20 cellular contexts compared by ENCODE assay signal in the genomic region with DNA sequence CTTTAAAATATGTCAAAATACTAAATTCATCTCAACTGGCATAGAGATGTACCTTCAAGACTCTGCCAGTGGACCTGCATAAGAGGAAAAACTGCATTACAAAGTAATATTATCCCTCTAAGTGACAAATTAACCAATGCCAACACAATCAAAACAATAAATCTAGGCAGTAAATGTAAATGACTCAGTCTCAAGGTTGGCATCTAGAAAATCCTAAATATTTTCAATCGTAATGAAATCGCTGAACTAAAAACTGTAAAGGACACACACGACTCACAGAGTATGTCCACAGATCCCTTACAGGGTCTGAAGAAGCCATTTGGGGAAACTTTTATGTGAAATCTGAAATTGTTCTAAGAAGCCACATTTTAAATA.
"Had no signal": no experiment of that assay in that cellular context is flagged by ENCODE, and none has a peak within 500 bp of the region (broad histone marks: within the 10 kb centered on the region; RNA-seq: fewer than 3 reads in every experiment).

No MANE protein-coding gene starts in this region.

- DNase-seq: activated B cell treated with CpG ODN at 0.5 μM for 24 hours; activated CD4-positive, alpha-beta T cell treated with anti-CD3 and anti-CD28 coated beads for 48 hours; activated CD8-positive, alpha-beta T cell treated with anti-CD3 and anti-CD28 coated beads for 36 hours; activated gamma-delta T cell; activated T-cell treated with anti-CD3 and anti-CD28 coated beads, Interleukin-2, amount 50 U/mL, for 48 hours; amniotic stem cell; effector memory CD4-positive, alpha-beta T cell; heart left ventricle; left ventricle myocardium inferior; psoas muscle; right lobe of liver; spleen; stimulated activated CD4-positive, alpha-beta T cell treated with anti-CD3 and anti-CD28 coated beads, Interleukin-1b, Interleukin-23, amount 100 ng/mL, for 48 hours; stomach had no signal

- H3K4me3 Mint-ChIP-seq: activated B cell treated with CpG ODN at 0.5 μM for 24 hours; activated CD8-positive, alpha-beta T cell treated with anti-CD3 and anti-CD28 coated beads for 36 hours; activated naive CD8-positive, alpha-beta T cell; memory B cell; T-helper 2 cell treated with Interferon-gamma antibody and Interleukin-4, amounts not matched to agents 5 μg/mL and 100 μg/mL, for 36 hours had no signal

- H3K27me3 Mint-ChIP-seq: activated B cell treated with CpG ODN at 0.5 μM for 24 hours; activated CD8-positive, alpha-beta T cell treated with anti-CD3 and anti-CD28 coated beads for 36 hours; activated naive CD8-positive, alpha-beta T cell; memory B cell had no signal

- H3K4me3 ChIP-seq: body of pancreas, coronary artery, heart left ventricle, left ventricle myocardium inferior, psoas muscle, right lobe of liver, spleen, stomach, thoracic aorta had no signal

- H3K4me1 ChIP-seq: psoas muscle had no signal

- H3K4me1 Mint-ChIP-seq: activated B cell treated with CpG ODN at 0.5 μM for 24 hours, memory B cell had no signal

- H3K9me3 ChIP-seq: body of pancreas, heart left ventricle, left ventricle myocardium inferior, psoas muscle, right lobe of liver, spleen, stomach, thoracic aorta had no signal

- H3K27ac Mint-ChIP-seq: activated B cell treated with CpG ODN at 0.5 μM for 24 hours; activated CD8-positive, alpha-beta T cell treated with anti-CD3 and anti-CD28 coated beads for 36 hours; activated naive CD8-positive, alpha-beta T cell; memory B cell had no signal

- H3K9me3 Mint-ChIP-seq: activated B cell treated with CpG ODN at 0.5 μM for 24 hours; activated CD8-positive, alpha-beta T cell treated with anti-CD3 and anti-CD28 coated beads for 36 hours; memory B cell; T-helper 2 cell treated with Interferon-gamma antibody and Interleukin-4, amounts not matched to agents 5 μg/mL and 100 μg/mL, for 36 hours had no signal

- H3K36me3 ChIP-seq: thoracic aorta had no signal

- H3K27me3 ChIP-seq: body of pancreas, heart left ventricle, right lobe of liver, spleen, stomach had no signal

- ATAC-seq: activated CD8-positive, alpha-beta T cell treated with anti-CD3 and anti-CD28 coated beads for 36 hours; heart left ventricle; psoas muscle; right lobe of liver had no signal

- H3K27ac ChIP-seq: coronary artery, heart left ventricle, left ventricle myocardium inferior, psoas muscle, right lobe of liver, spleen, stomach had no signal
